In the genomic region with DNA sequence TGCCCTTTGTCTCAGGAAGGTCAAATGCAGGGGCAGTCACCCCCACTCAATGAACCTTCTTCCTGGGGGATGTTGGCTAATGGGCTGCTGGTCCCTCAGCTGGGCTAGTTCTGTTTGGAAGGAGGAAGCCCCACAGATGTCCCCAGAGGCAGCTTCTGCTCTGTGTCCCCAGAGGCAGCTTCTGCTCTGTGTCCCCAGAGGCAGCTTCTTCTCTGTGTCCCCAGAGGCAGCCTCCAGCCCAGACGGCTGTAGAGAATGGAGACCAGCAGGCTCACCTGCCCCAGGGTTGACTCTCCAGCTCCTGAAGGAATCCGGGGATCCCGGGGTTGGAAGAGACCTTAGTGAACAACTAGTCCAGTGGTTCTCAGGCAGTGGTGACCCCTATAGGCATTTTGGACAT, we compare ENCODE assay signal across 18 cellular contexts.
DNase-seq lines count a peak whose midpoint lies in the region; ATAC-seq, FAIRE-seq and TF ChIP-seq lines count a peak whose summit lies in the region.
"Had no signal": no experiment of that assay in that cellular context is flagged by ENCODE, and none has a peak within 500 bp of the region (broad histone marks: within the 10 kb centered on the region; RNA-seq: fewer than 3 reads in every experiment).

No MANE protein-coding gene starts in this region.

- no peaks in the 10 kb centered on the region for H3K36me3 ChIP-seq in Karpas-422 (ENCODE audit: insufficient read depth, low read length)
- no peaks in the 10 kb centered on the region for H3K36me3 ChIP-seq in K562 (ENCODE audit: control insufficient read depth, insufficient read depth, low read length)
- H3K36me3 ChIP-seq in upper lobe of right lung: no peaks in the 10 kb centered on the region

- H4K20me1 ChIP-seq in Karpas-422 (ENCODE audit: insufficient read depth, low read depth, low read length) (peaks cover 10% of the 10 kb centered on the region), K562 (replicated peaks; ENCODE audit: control insufficient read depth, insufficient read depth, low read length) (peaks cover 8% of the 10 kb centered on the region; the same call in 1 of the 2 replicates)

- peaks cover 54 to 58% of the 10 kb centered on the region in 2 donors for H3K27me3 Mint-ChIP-seq in stimulated activated naive B cell treated with anti-CD40 and anti-IgM and Interleukin-4, amounts not matched to agents 10 μg/mL and 1 μg/mL and 100 μg/mL, for 72 hours

- TF ChIP-seq RAD21 in K562 (CRISPR knock-in tag; conservative IDR thresholded peaks at IDR 0.05 in 1 of 2, IDR thresholded peaks at IDR 0.05 in 1 of 2): no peak

- H3K4me3 ChIP-seq in Karpas-422 (ENCODE audit: low read length) (peak overlapping the region; percentile 42), K562 (no peak overlapping the region), upper lobe of right lung (no peak overlapping the region)
- H3K4me3 ChIP-seq: SK-N-MC had no signal

- TF ChIP-seq CTCF in K562 (IDR thresholded peaks at IDR 0.05 in 2 of 3, conservative IDR thresholded peaks at IDR 0.05 in 1 of 3; ENCODE audit: insufficient read depth in 2 of 3, low read depth in 1 of 3, low read length in 3 of 3) (no peak), upper lobe of right lung (IDR thresholded peaks at IDR 0.05) (no peak)

- ATAC-seq in GM18861 (IDR thresholded peaks at IDR 0.05; ENCODE audit: unreplicated experiment) (peak; percentile 79), K562 (peak; percentile 40; the same call in 1 of the 3 replicates), upper lobe of right lung (no peak), GM18868 (IDR thresholded peaks at IDR 0.05; ENCODE audit: unreplicated experiment) (no peak)
- peak; percentile 97 to 99 for ATAC-seq in stimulated activated naive B cell treated with anti-CD40 and anti-IgM and Interleukin-4, amounts not matched to agents 10 μg/mL and 1 μg/mL and 100 μg/mL, for 72 hours (replicated peaks)
- ATAC-seq: HepG2 had no signal

- H3K9me3 ChIP-seq in Karpas-422 (ENCODE audit: low read length) (no peaks in the 10 kb centered on the region), K562 (replicated peaks; ENCODE audit: control insufficient read depth, insufficient read depth, low read depth, low read length) (no peaks in the 10 kb centered on the region), upper lobe of right lung (no peaks in the 10 kb centered on the region)
- H3K9me3 ChIP-seq: Caco-2 had no signal

- no peak for FAIRE-seq in K562 (lab: Jason Lieb, UNC)
- FAIRE-seq: GM18507, H54, HepG2 had no signal

- H3K9me1 ChIP-seq in K562 (ENCODE audit: control insufficient read depth, insufficient read depth, low read length): no peaks in the 10 kb centered on the region

- POLR2A ChIA-PET in K562 (lab: Yijun Ruan, JAX): interaction anchor here (0.6 to 0.8 kb wide), 3 partner anchors 9 to 879 kb away, joined by 3 to 6 read pairs (median 3); no protein-coding TSS in a partner anchor

- H3K9ac ChIP-seq in Karpas-422 (ENCODE audit: low read length): peak overlapping the region; percentile 34; the same call in 1 of the 2 replicates
- H3K9ac ChIP-seq in K562 (ENCODE audit: insufficient read depth in 1 of 2, low read depth in 2 of 2, low read length in 2 of 2): no peak overlapping the region

- H3K79me2 ChIP-seq in Karpas-422 (ENCODE audit: low read length): no peaks in the 10 kb centered on the region
- H3K79me2 ChIP-seq in K562 (ENCODE audit: control insufficient read depth, insufficient read depth, low read length): no peaks in the 10 kb centered on the region

- WGBS in K562 (ENCODE audit: insufficient coverage, low coverage, missing lambda C conversion rate): 0% methylated on average over 3 of the region's 3 CpGs

- peaks cover 0 to 5% of the 10 kb centered on the region in 2 donors for H3K9me3 Mint-ChIP-seq in stimulated activated naive B cell treated with anti-CD40 and anti-IgM and Interleukin-4, amounts not matched to agents 10 μg/mL and 1 μg/mL and 100 μg/mL, for 72 hours

- H3K4me2 ChIP-seq in Karpas-422 (ENCODE audit: low read depth, low read length, poor library complexity, severe bottlenecking): peak overlapping the region; percentile 61
- H3K4me2 ChIP-seq in K562 (ENCODE audit: insufficient read depth, low read length): no peak overlapping the region

- H3K9me2 ChIP-seq in Karpas-422 (replicated peaks; ENCODE audit: insufficient read depth, low read length): no peaks in the 10 kb centered on the region

- H3K36me3 Mint-ChIP-seq in stimulated activated naive B cell treated with anti-CD40 and anti-IgM and Interleukin-4, amounts not matched to agents 10 μg/mL and 1 μg/mL and 100 μg/mL, for 72 hours: no peaks in the 10 kb centered on the region

- H3K4me1 ChIP-seq in Karpas-422 (ENCODE audit: low read length) (peaks cover 56% of the 10 kb centered on the region), K562 (replicated peaks in 1 of 2; ENCODE audit: control insufficient read depth in 2 of 2, insufficient read depth in 2 of 2, low read length in 2 of 2) (no peaks in the 10 kb centered on the region), upper lobe of right lung (no peaks in the 10 kb centered on the region)

- intact Hi-C loops in K562 (cut with micrococcal nuclease): no loop called here
- intact Hi-C loops in upper lobe of right lung (cut with DNase I): no loop called here

- H3K27me3 ChIP-seq in Karpas-422 (ENCODE audit: low read length) (peaks cover 5% of the 10 kb centered on the region; the same call in 1 of the 2 replicates), K562 (ENCODE audit: control insufficient read depth in 2 of 2, insufficient read depth in 2 of 2, low read length in 2 of 2) (peaks cover 42 to 73% of the 10 kb centered on the region in 2 experiments), upper lobe of right lung (peaks cover 8% of the 10 kb centered on the region)

- no peak overlapping the region for H3K27ac Mint-ChIP-seq in stimulated activated naive B cell treated with anti-CD40 and anti-IgM and Interleukin-4, amounts not matched to agents 10 μg/mL and 1 μg/mL and 100 μg/mL, for 72 hours

- H3K27ac ChIP-seq in Karpas-422 (ENCODE audit: low read length) (no peak overlapping the region), K562 (ENCODE audit: extremely low read depth, low read depth, low read length) (no peak overlapping the region), upper lobe of right lung (no peak overlapping the region)
- H3K27ac ChIP-seq: SK-N-MC had no signal

- BruUV-seq in K562 (replicated peaks; lab: Mats Ljungman, UMichigan): no TSS peak

- no peak for TF ChIP-seq EP300 in K562 (IDR thresholded peaks at IDR 0.05; ENCODE audit: low read length)

- peaks cover 36 to 46% of the 10 kb centered on the region in 2 donors for H3K4me1 Mint-ChIP-seq in stimulated activated naive B cell treated with anti-CD40 and anti-IgM and Interleukin-4, amounts not matched to agents 10 μg/mL and 1 μg/mL and 100 μg/mL, for 72 hours

- DNase-seq in Karpas-422 (peak; percentile 91), K562 (ENCODE audit: extremely low read depth in 1 of 4, low spot score in 3 of 4) (no peak), upper lobe of right lung (no peak), putamen (ENCODE audit: low spot score) (no peak)
- peak; percentile 59 for DNase-seq in stimulated activated naive B cell treated with anti-CD40 and anti-IgM and Interleukin-4, amounts not matched to agents 10 μg/mL and 1 μg/mL and 100 μg/mL, for 72 hours
- DNase-seq: C1 segment of cervical spinal cord, Caco-2, MM.1S, NCI-H1417, NCI-H1930, NCI-H2227 treated with DMSO at 0.1 percent for 48 hours, NCI-H526 treated with DMSO at 0.1 percent for 48 hours had no signal

- H2AFZ ChIP-seq in Karpas-422 (ENCODE audit: low read length) (no peak overlapping the region), K562 (ENCODE audit: low read depth, low read length) (no peak overlapping the region)

- H3K4me3 Mint-ChIP-seq in stimulated activated naive B cell treated with anti-CD40 and anti-IgM and Interleukin-4, amounts not matched to agents 10 μg/mL and 1 μg/mL and 100 μg/mL, for 72 hours: no peak overlapping the region

- in situ Hi-C loops in K562 (cut with MboI): no loop called here

- CTCF ChIA-PET in K562 (lab: Yijun Ruan, JAX; ENCODE audit: low intra/inter-chr PET ratio): no interaction called here

- TF ChIP-seq POLR2A in K562 (conservative IDR thresholded peaks at IDR 0.05): no peak

TF ChIP-seq in K562, 482 proteins besides CTCF, POLR2A, EP300 and RAD21:
- no peak for TF ChIP-seq YBX1 (IDR thresholded peaks at IDR 0.05)
- no peak for TF ChIP-seq ZNF121 (CRISPR knock-in tag; conservative IDR thresholded peaks at IDR 0.05)
- TF ChIP-seq ZNF354B (CRISPR knock-in tag; IDR thresholded peaks at IDR 0.05): no peak
- no peak for TF ChIP-seq NFXL1 (CRISPR knock-in tag; IDR thresholded peaks at IDR 0.05)
- TF ChIP-seq REST (CRISPR knock-in tag; IDR thresholded peaks at IDR 0.05; ENCODE audit: low read depth): no peak
- TF ChIP-seq KDM5B (IDR thresholded peaks at IDR 0.05; ENCODE audit: insufficient replicate concordance, low read depth, low read length): no peak
- no peak for TF ChIP-seq CBX8 (IDR thresholded peaks at IDR 0.05; ENCODE audit: borderline replicate concordance, extremely low read depth, low read depth, low read length, poor library complexity, severe bottlenecking)
- TF ChIP-seq ELF2 (CRISPR knock-in tag; IDR thresholded peaks at IDR 0.05): no peak

Comparison
In these comparisons a context has a peak if more than half of its experiments do, and no peak if none do; other contexts are left out.
1. ATAC-seq: peak in GM18861 (single experiment), K562 (single experiment) and stimulated activated naive B cell treated with anti-CD40 and anti-IgM and Interleukin-4, amounts not matched to agents 10 μg/mL and 1 μg/mL and 100 μg/mL, for 72 hours (2 of 2); none in upper lobe of right lung (single experiment) and GM18868 (single experiment).
2. DNase-seq: peak in Karpas-422 (single experiment) and stimulated activated naive B cell treated with anti-CD40 and anti-IgM and Interleukin-4, amounts not matched to agents 10 μg/mL and 1 μg/mL and 100 μg/mL, for 72 hours (single experiment); none in K562 (0 of 4), upper lobe of right lung (single experiment) and putamen (single experiment).